In genomic region chr12:58873496-58873895, GRCh38 we compare ENCODE assay signal across 17 cellular contexts. TPM values are rescaled to one million over a fixed set of nuclear protein-coding genes. Genes with fewer than 3 reads are reported as not detected.
"Had no signal": no experiment of that assay in that cellular context is flagged by ENCODE, and none has a peak within 500 bp of the region (broad histone marks: within the 10 kb centered on the region; RNA-seq: fewer than 3 reads in every experiment).

No MANE protein-coding gene starts in this region.

- H3K9me3 ChIP-seq: ascending aorta, esophagus muscularis mucosa, heart left ventricle, pancreas, thyroid gland, uterus had no signal

- H2AFZ ChIP-seq: neural progenitor cell had no signal

- H3K27me3 ChIP-seq: ascending aorta, dorsolateral prefrontal cortex, esophagus muscularis mucosa, heart left ventricle, neural progenitor cell, pancreas, thyroid gland, uterus had no signal

- H3K27ac ChIP-seq: ascending aorta, dorsolateral prefrontal cortex, esophagus muscularis mucosa, heart left ventricle, neural progenitor cell, pancreas, thyroid gland, uterus, VCaP had no signal

- ATAC-seq: activated CD8-positive, alpha-beta T cell treated with anti-CD3 and anti-CD28 coated beads for 36 hours; heart left ventricle; pancreas had no signal

- H3K4me2 ChIP-seq: neural progenitor cell had no signal

- DNase-seq: activated CD8-positive, alpha-beta memory T cell treated with anti-CD3 and anti-CD28 coated beads, Interleukin-2, amount 50 U/mL, for 4 hours; activated CD8-positive, alpha-beta T cell treated with anti-CD3 and anti-CD28 coated beads for 36 hours; activated naive CD4-positive, alpha-beta T cell; dorsolateral prefrontal cortex; foreskin melanocyte; heart left ventricle; pancreas; retina; stimulated activated CD4-positive, alpha-beta T cell treated with anti-CD3 and anti-CD28 coated beads, Interleukin-4, amount 100 ng/mL, for 4 hours; T-helper 1 cell; thyroid gland; uterus had no signal

- H3K9ac ChIP-seq: neural progenitor cell had no signal

- H3K4me1 ChIP-seq: ascending aorta, neural progenitor cell, thyroid gland, uterus had no signal

- H3K4me3 ChIP-seq: ascending aorta, dorsolateral prefrontal cortex, esophagus muscularis mucosa, heart left ventricle, neural progenitor cell, pancreas, skin epidermis, thyroid gland, uterus had no signal

- H3K36me3 ChIP-seq: uterus had no signal

RNA-seq across cellular contexts. Expression of gene LRIG3, which starts 46.8 kb away (rescaled TPM):
- total RNA-seq: activated CD8-positive, alpha-beta T cell treated with anti-CD3 and anti-CD28 coated beads for 36 hours had no signal
